Comparison of ENCODE assay signal across 8 cellular contexts in the genomic region with DNA sequence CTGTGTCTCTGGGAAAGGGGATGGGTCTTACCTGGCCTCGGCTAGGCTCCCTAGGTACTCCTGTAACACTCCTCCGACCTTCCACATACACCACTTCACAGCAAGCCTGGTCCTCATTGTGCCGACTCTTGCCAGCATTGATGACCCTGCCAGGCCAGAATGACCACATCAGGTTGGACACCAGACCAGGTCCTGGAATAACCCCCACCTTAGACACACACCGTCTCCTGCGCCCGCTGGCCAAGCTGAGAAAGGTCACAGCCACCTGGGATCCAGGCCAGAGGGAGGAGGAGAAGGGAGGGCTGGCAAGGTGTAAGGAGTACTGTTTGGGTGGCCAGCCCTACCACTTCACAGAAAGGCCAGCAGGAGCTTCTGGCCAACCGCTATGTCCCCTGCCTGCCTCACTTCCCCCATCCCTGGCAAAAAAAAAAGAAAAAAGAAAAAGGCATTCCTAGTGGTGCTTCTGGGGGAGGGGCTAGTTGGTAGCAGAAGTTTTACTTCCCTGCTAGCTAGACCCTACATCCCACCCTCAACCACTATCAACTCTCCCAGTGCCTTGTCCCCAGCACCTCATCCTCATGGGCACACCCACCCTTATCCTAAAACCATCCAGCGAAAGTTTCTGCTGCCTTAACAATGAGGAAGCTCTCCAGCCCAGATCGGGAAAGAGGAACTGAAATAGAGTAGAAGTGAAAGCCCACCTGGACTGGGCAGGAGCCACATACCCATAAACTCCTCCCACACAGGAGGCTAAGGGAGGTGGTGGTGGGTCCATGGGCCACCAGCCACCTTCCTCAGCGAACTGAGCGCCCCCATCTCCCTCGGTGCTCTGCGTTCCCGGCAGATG. TPM values are rescaled to one million over a fixed set of nuclear protein-coding genes. Genes with fewer than 3 reads are reported as not detected.
DNase-seq lines count a peak whose midpoint lies in the region; ATAC-seq and TF ChIP-seq lines count a peak whose summit lies in the region.

No MANE protein-coding gene starts in this region.

- H3K4me1 ChIP-seq in IMR-90 (ENCODE audit: control insufficient read depth, insufficient read depth, low read length) (no peaks in the 10 kb centered on the region), mesodermal cell (ENCODE audit: control insufficient read depth, insufficient read depth, low read length, poor library complexity, severe bottlenecking) (peaks cover 20% of the 10 kb centered on the region)

- no peaks in the 10 kb centered on the region for H4K20me1 ChIP-seq in IMR-90 (ENCODE audit: insufficient read depth, low read length)

- TF ChIP-seq POLR2A in IMR-90 (IDR thresholded peaks at IDR 0.05; ENCODE audit: low read depth, low read length): no peak

- H3K79me1 ChIP-seq in IMR-90 (ENCODE audit: low read depth in 1 of 2, low read length in 2 of 2): no peaks in the 10 kb centered on the region

- H3K9me3 ChIP-seq in IMR-90 (ENCODE audit: control insufficient read depth, insufficient read depth, low read length): no peaks in the 10 kb centered on the region
- H3K9me3 ChIP-seq in mesodermal cell (ENCODE audit: control insufficient read depth, low read length): no peaks in the 10 kb centered on the region

- no peak overlapping the region for H4K8ac ChIP-seq in IMR-90 (ENCODE audit: low read depth in 2 of 2, low read length in 2 of 2)

- 80% methylated on average over 1 of the region's 14 CpGs; no CpG with 5 or more reads in 1 of the 2 experiments for WGBS in IMR-90 (ENCODE audit: extremely low coverage in 2 of 2, insufficient read length in 1 of 2), 2 experiments
- 28 to 89% methylated on average over 3 to 7 of the region's 14 CpGs for WGBS in mesodermal cell (ENCODE audit: insufficient coverage in 2 of 2), 2 experiments

- POLR2A ChIA-PET in IMR-90 (lab: Charles Lee; ENCODE audit: unreplicated experiment): no interaction called here

- no peak overlapping the region for H3K4ac ChIP-seq in IMR-90 (ENCODE audit: low read depth, low read length)

- no peak overlapping the region for H4K5ac ChIP-seq in IMR-90 (ENCODE audit: low read depth, low read length)

- no peak overlapping the region for H3K18ac ChIP-seq in IMR-90 (ENCODE audit: low read depth, low read length)

- intact Hi-C loops in IMR-90 (cut with micrococcal nuclease): loop anchor here (10.0 kb wide), 1 partner anchor 241 kb away; a partner anchor contains a TSS

- H3K56ac ChIP-seq in IMR-90 (ENCODE audit: extremely low read depth, insufficient read depth, low read length): no peak overlapping the region

- ATAC-seq in GM19043 (IDR thresholded peaks at IDR 0.05; ENCODE audit: low read depth, unreplicated experiment) (peak; percentile 30), IMR-90 (ENCODE audit: low read depth) (no peak), HG02884 (IDR thresholded peaks at IDR 0.05; ENCODE audit: unreplicated experiment) (no peak), GM18907 (IDR thresholded peaks at IDR 0.05; ENCODE audit: unreplicated experiment) (no peak)

- no peak overlapping the region for H2BK20ac ChIP-seq in IMR-90 (ENCODE audit: low read depth, low read length)

- no peak for DNase-seq in IMR-90
- no peak for DNase-seq in astrocyte of the cerebellum (ENCODE audit: low read depth)
- DNase-seq in NCI-H146 (lab: John Stamatoyannopoulos, UW): no peak
- no peak for DNase-seq in NCI-H2107 treated with DMSO at 0.1 percent for 48 hours (lab: John Stamatoyannopoulos, UW; ENCODE audit: unreplicated experiment)

- in situ Hi-C loops in IMR-90 (cut with MboI; ENCODE audit: low sequenced_read_pairs): loop anchor here (10.0 to 25.0 kb wide), 2 partner anchors 241 to 974 kb away; a partner anchor contains a TSS
- in situ Hi-C loops in astrocyte of the cerebellum (cut with HindIII; ENCODE audit: low sequenced_read_pairs): no loop called here

- H4K91ac ChIP-seq in IMR-90 (ENCODE audit: insufficient read depth, low read depth, low read length): no peak overlapping the region

- H3K27ac ChIP-seq in IMR-90 (ENCODE audit: insufficient read depth, low read length) (no peak overlapping the region), mesodermal cell (ENCODE audit: low read depth, low read length, severe bottlenecking) (no peak overlapping the region)

- TF ChIP-seq CTCF in IMR-90 (conservative IDR thresholded peaks at IDR 0.05; ENCODE audit: low read depth, low read length) (no peak), astrocyte of the cerebellum (IDR thresholded peaks at IDR 0.05; ENCODE audit: low read depth, low read length, missing control alignments) (no peak)

- H3K36me3 ChIP-seq in IMR-90 (ENCODE audit: control insufficient read depth, insufficient read depth, low read length) (no peaks in the 10 kb centered on the region), mesodermal cell (ENCODE audit: control insufficient read depth, insufficient read depth, low read length) (no peaks in the 10 kb centered on the region)

- H2AK5ac ChIP-seq in IMR-90 (ENCODE audit: low read depth, low read length): peak overlapping the region; percentile 56; the same call in 1 of the 2 replicates

- no peak for TF ChIP-seq RAD21 in IMR-90 (IDR thresholded peaks at IDR 0.05; ENCODE audit: low read length)

- no peak overlapping the region for H3K14ac ChIP-seq in IMR-90 (replicated peaks; ENCODE audit: low read depth, low read length)

- peak overlapping the region; percentile 92 for H3K4me2 ChIP-seq in IMR-90 (ENCODE audit: low read depth, low read length)

- peak overlapping the region; percentile 47 for H2AK9ac ChIP-seq in IMR-90 (replicated peaks; ENCODE audit: low read depth, low read length, poor library complexity)

- H3K9ac ChIP-seq in IMR-90 (ENCODE audit: low read depth, low read length): no peak overlapping the region

- peaks cover 3% of the 10 kb centered on the region; the same call in 1 of the 2 replicates for H3K9me1 ChIP-seq in IMR-90 (ENCODE audit: insufficient read depth, low read length)

- H2BK15ac ChIP-seq in IMR-90 (ENCODE audit: low read depth, low read length): no peak overlapping the region

- H3K4me3 ChIP-seq in IMR-90 (ENCODE audit: insufficient read depth, low read depth, low read length): peak overlapping the region; percentile 68; the same call in 1 of the 2 replicates
- peak overlapping the region; percentile 60 for H3K4me3 ChIP-seq in astrocyte of the cerebellum (ENCODE audit: low read depth, low read length)
- peak overlapping the region; percentile 56 for H3K4me3 ChIP-seq in mesodermal cell (ENCODE audit: extremely low read depth, insufficient read depth, low read length, poor library complexity, severe bottlenecking)

- H3K27me3 ChIP-seq in IMR-90 (ENCODE audit: control insufficient read depth, insufficient read depth, low read length): peaks cover 4% of the 10 kb centered on the region; the same call in 1 of the 2 replicates

- dilution Hi-C loops in IMR-90 (cut with HindIII; ENCODE audit: low sequenced_read_pairs, unreplicated experiment): no loop called here

- H3K23ac ChIP-seq in IMR-90 (ENCODE audit: low read depth, low read length): no peak overlapping the region; the same call in 1 of the 2 replicates

- no TSS peak for BruUV-seq in IMR-90 (replicated peaks; lab: Mats Ljungman, UMichigan)

- CTCF ChIA-PET in IMR-90 (lab: Yijun Ruan, JAX): interaction anchor here (0.6 to 4.7 kb wide), 2 partner anchors 90 to 1216 kb away, joined by 5 to 32 read pairs; no protein-coding TSS in a partner anchor

- peak overlapping the region; percentile 93 for H2AFZ ChIP-seq in IMR-90 (replicated peaks; ENCODE audit: low read length, poor library complexity)

- no peak overlapping the region for H2BK120ac ChIP-seq in IMR-90 (ENCODE audit: low read depth, low read length)

- no peak overlapping the region for H2BK5ac ChIP-seq in IMR-90 (ENCODE audit: low read depth, low read length, poor library complexity, severe bottlenecking)

TF ChIP-seq in IMR-90, 13 proteins besides CTCF, POLR2A, EP300 and RAD21:
- no peak for TF ChIP-seq MXI1 (IDR thresholded peaks at IDR 0.05; ENCODE audit: borderline replicate concordance, low read depth, low read length)
- no peak for TF ChIP-seq CEBPB (IDR thresholded peaks at IDR 0.05; ENCODE audit: low read depth, low read length)
- TF ChIP-seq MAFK (IDR thresholded peaks at IDR 0.05; ENCODE audit: low read depth, low read length): no peak
- no peak for TF ChIP-seq SMC3 (IDR thresholded peaks at IDR 0.05; ENCODE audit: low read depth, low read length)
- TF ChIP-seq, protein P1, sequence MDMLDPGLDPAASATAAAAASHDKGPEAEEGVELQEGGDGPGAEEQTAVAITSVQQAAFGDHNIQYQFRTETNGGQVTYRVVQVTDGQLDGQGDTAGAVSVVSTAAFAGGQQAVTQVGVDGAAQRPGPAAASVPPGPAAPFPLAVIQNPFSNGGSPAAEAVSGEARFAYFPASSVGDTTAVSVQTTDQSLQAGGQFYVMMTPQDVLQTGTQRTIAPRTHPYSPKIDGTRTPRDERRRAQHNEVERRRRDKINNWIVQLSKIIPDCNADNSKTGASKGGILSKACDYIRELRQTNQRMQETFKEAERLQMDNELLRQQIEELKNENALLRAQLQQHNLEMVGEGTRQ (IDR thresholded peaks at IDR 0.05; ENCODE audit: low read depth, low read length): no peak
- no peak for TF ChIP-seq RFX5 (IDR thresholded peaks at IDR 0.05; ENCODE audit: low read depth, low read length)
- no peak for TF ChIP-seq RCOR1 (IDR thresholded peaks at IDR 0.05; ENCODE audit: insufficient replicate concordance, low read length)
- no peak for TF ChIP-seq MAZ (IDR thresholded peaks at IDR 0.05; ENCODE audit: borderline replicate concordance, low read depth, low read length)
- TF ChIP-seq CHD1 (IDR thresholded peaks at IDR 0.05; ENCODE audit: low read depth, low read length): no peak
- TF ChIP-seq FOS (IDR thresholded peaks at IDR 0.05; ENCODE audit: low read depth, low read length): no peak
- TF ChIP-seq NFE2L2 (IDR thresholded peaks at IDR 0.05; ENCODE audit: low read depth, low read length): no peak

RNA-seq across cellular contexts. Expression of a gene that starts 1.4 kb away (rescaled TPM):
- 1.4 and 1.8 TPM in 2 replicates for total RNA-seq in IMR-90 (2012; rRNA removed)
- 2.4 and 2.8 TPM in 2 replicates for polyA plus RNA-seq in IMR-90 (2012; rRNA removed)
- polyA plus RNA-seq in IMR-90 (2012; cell fraction: cytosol; rRNA removed): 2.1 and 3.2 TPM in 2 replicates
- 6.2 and 9.1 TPM in 2 replicates for polyA plus RNA-seq in IMR-90 (2012; cell fraction: nucleus; rRNA removed; ENCODE audit: low replicate concordance)
- 4.6 TPM for polyA plus RNA-seq in mesodermal cell (2013, experiment 1 of 2)
- polyA plus RNA-seq in mesodermal cell (2013, experiment 2 of 2): 4.2 TPM

RNA-seq across cellular contexts. Expression of a gene that starts 6.8 kb away (rescaled TPM):
- total RNA-seq in IMR-90 (2012; rRNA removed): 699 and 764 TPM in 2 replicates
- polyA plus RNA-seq in IMR-90 (2012; rRNA removed): 839 and 1,049 TPM in 2 replicates
- polyA plus RNA-seq in IMR-90 (2012; cell fraction: cytosol; rRNA removed): 1,262 and 1,322 TPM in 2 replicates
- polyA plus RNA-seq in IMR-90 (2012; cell fraction: nucleus; rRNA removed; ENCODE audit: low replicate concordance): 415 and 485 TPM in 2 replicates
- polyA plus RNA-seq in mesodermal cell (2013, experiment 1 of 2): 367 TPM
- polyA plus RNA-seq in mesodermal cell (2013, experiment 2 of 2): 306 TPM

RNA-seq across cellular contexts. Expression of a gene that starts 39.2 kb away (rescaled TPM):
- 33.9 and 36.7 TPM in 2 replicates for total RNA-seq in IMR-90 (2012; rRNA removed)
- 102 and 103 TPM in 2 replicates for polyA plus RNA-seq in IMR-90 (2012; rRNA removed)
- polyA plus RNA-seq in IMR-90 (2012; cell fraction: cytosol; rRNA removed): 69.6 and 70.1 TPM in 2 replicates
- 312 and 411 TPM in 2 replicates for polyA plus RNA-seq in IMR-90 (2012; cell fraction: nucleus; rRNA removed; ENCODE audit: low replicate concordance)
- 48.3 TPM for polyA plus RNA-seq in mesodermal cell (2013, experiment 1 of 2)
- 41.3 TPM for polyA plus RNA-seq in mesodermal cell (2013, experiment 2 of 2)
